13 cellular contexts compared by ENCODE assay signal in the genomic region with DNA sequence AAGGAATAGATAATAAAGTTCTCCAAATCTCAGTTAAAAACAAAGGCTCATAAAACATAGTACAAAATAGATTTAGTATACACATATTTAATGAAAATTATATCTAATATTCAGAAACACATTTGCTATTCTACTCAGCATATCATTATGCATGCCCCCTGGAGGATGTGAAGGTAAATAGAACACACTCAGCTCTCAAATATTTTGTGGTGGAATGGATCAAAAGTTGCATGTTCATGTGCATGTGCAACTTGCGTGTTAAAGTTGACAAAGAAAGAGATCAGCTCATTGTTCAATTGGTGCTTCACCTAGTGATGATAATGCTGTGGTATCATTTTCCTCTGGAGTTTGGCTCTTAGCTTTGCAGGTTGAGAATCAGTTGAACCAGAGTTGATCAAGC. TPM values are rescaled to one million over a fixed set of nuclear protein-coding genes. Genes with fewer than 3 reads are reported as not detected.
DNase-seq lines count a peak whose midpoint lies in the region; ATAC-seq and TF ChIP-seq lines count a peak whose summit lies in the region.
"Had no signal": no experiment of that assay in that cellular context is flagged by ENCODE, and none has a peak within 500 bp of the region (broad histone marks: within the 10 kb centered on the region; RNA-seq: fewer than 3 reads in every experiment).

No MANE protein-coding gene starts in this region.

- H3K27me3 Mint-ChIP-seq in WTC11 (ENCODE audit: low read depth): no peaks in the 10 kb centered on the region

- CTCF ChIA-PET in WTC11 (lab: Charles Lee): interaction anchor here (1.0 to 2.4 kb wide), 4 partner anchors 12 to 297 kb away, joined by 3 to 7 read pairs (median 4); no protein-coding TSS in a partner anchor

- H3K9me3 Mint-ChIP-seq in WTC11: no peaks in the 10 kb centered on the region
- H3K9me3 Mint-ChIP-seq: nephron progenitor cell had no signal

- ATAC-seq in WTC11: no peak

- TF ChIP-seq CTCF in GM12872 (IDR thresholded peaks at IDR 0.05; ENCODE audit: insufficient read depth, low read depth, low read length): peak; percentile 33; the same call in 2 of the 3 replicates
- TF ChIP-seq CTCF in fibroblast of mammary gland (conservative IDR thresholded peaks at IDR 0.05; ENCODE audit: control insufficient read depth, insufficient read depth, low read depth, low read length): peak; percentile 36
- TF ChIP-seq CTCF in WTC11 (IDR thresholded peaks at IDR 0.05): no peak

- POLR2A ChIA-PET in WTC11 (lab: Charles Lee): interaction anchor here (0.6 kb wide), 1 partner anchor 73 kb away, joined by 3 read pairs; no protein-coding TSS in a partner anchor

- no peak overlapping the region for H3K27ac Mint-ChIP-seq in WTC11
- H3K27ac Mint-ChIP-seq: nephron progenitor cell had no signal

- in situ Hi-C loops in ACHN (cut with HindIII; ENCODE audit: low pct_ligation_motif_present, low pct_unique_long_range_greater_than_20kb, low sequenced_read_pairs): no loop called here

- no peak overlapping the region for H3K4me3 ChIP-seq in fibroblast of mammary gland (ENCODE audit: control insufficient read depth, low read depth, low read length)
- H3K4me3 ChIP-seq: suprapubic skin had no signal

- H3K4me1 Mint-ChIP-seq in WTC11: peaks cover 12% of the 10 kb centered on the region

- DNase-seq in ACHN (peak; percentile 17), RPMI7951 (ENCODE audit: low read depth) (peak; percentile 23), fibroblast of mammary gland (ENCODE audit: low read depth) (peak; percentile 34), NCI-H128 (lab: John Stamatoyannopoulos, UW; ENCODE audit: unreplicated experiment) (no peak), anterior cingulate cortex (lab: John Stamatoyannopoulos, UW) (no peak), NCI-H526 (lab: John Stamatoyannopoulos, UW) (no peak), WTC11 (ENCODE audit: low spot score) (no peak)
- DNase-seq: activated T-cell treated with anti-CD3 and anti-CD28 coated beads, Interleukin-2, amount 50 U/mL, for 1 hour; COR-L47; nephron progenitor cell; stimulated activated CD4-positive, alpha-beta T cell treated with anti-CD3 and anti-CD28 coated beads, Interleukin-2, amount 100 ng/mL, for 48 hours had no signal

- no peaks in the 10 kb centered on the region for H3K36me3 Mint-ChIP-seq in WTC11

- H3K4me3 Mint-ChIP-seq in WTC11: no peak overlapping the region
- H3K4me3 Mint-ChIP-seq: nephron progenitor cell had no signal

TF ChIP-seq in WTC11, 78 proteins besides CTCF, POLR2A, EP300 and RAD21:
- no peak for TF ChIP-seq ZNF317 (CRISPR knock-in tag; IDR thresholded peaks at IDR 0.05; ENCODE audit: borderline replicate concordance, low read depth)
- TF ChIP-seq GABPB1 (CRISPR knock-in tag; IDR thresholded peaks at IDR 0.05): no peak
- no peak for TF ChIP-seq IRF2 (CRISPR knock-in tag; IDR thresholded peaks at IDR 0.05; ENCODE audit: borderline replicate concordance, low read depth)
- TF ChIP-seq TEAD1 (CRISPR knock-in tag; IDR thresholded peaks at IDR 0.05): no peak
- no peak for TF ChIP-seq NR1H2 (CRISPR knock-in tag; IDR thresholded peaks at IDR 0.05)
- TF ChIP-seq, protein P1, sequence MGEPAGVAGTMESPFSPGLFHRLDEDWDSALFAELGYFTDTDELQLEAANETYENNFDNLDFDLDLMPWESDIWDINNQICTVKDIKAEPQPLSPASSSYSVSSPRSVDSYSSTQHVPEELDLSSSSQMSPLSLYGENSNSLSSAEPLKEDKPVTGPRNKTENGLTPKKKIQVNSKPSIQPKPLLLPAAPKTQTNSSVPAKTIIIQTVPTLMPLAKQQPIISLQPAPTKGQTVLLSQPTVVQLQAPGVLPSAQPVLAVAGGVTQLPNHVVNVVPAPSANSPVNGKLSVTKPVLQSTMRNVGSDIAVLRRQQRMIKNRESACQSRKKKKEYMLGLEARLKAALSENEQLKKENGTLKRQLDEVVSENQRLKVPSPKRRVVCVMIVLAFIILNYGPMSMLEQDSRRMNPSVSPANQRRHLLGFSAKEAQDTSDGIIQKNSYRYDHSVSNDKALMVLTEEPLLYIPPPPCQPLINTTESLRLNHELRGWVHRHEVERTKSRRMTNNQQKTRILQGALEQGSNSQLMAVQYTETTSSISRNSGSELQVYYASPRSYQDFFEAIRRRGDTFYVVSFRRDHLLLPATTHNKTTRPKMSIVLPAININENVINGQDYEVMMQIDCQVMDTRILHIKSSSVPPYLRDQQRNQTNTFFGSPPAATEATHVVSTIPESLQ (CRISPR knock-in tag; IDR thresholded peaks at IDR 0.05): no peak
- no peak for TF ChIP-seq OVOL2 (CRISPR knock-in tag; IDR thresholded peaks at IDR 0.05; ENCODE audit: borderline replicate concordance)
- TF ChIP-seq ZBTB21 (CRISPR knock-in tag; IDR thresholded peaks at IDR 0.05; ENCODE audit: borderline replicate concordance): no peak
- TF ChIP-seq, protein P2, sequence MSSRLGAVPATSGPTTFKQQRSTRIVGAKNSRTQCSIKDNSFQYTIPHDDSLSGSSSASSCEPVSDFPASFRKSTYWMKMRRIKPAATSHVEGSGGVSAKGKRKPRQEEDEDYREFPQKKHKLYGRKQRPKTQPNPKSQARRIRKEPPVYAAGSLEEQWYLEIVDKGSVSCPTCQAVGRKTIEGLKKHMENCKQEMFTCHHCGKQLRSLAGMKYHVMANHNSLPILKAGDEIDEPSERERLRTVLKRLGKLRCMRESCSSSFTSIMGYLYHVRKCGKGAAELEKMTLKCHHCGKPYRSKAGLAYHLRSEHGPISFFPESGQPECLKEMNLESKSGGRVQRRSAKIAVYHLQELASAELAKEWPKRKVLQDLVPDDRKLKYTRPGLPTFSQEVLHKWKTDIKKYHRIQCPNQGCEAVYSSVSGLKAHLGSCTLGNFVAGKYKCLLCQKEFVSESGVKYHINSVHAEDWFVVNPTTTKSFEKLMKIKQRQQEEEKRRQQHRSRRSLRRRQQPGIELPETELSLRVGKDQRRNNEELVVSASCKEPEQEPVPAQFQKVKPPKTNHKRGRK (CRISPR knock-in tag; IDR thresholded peaks at IDR 0.05; ENCODE audit: borderline replicate concordance): no peak
- TF ChIP-seq GRHL2 (CRISPR knock-in tag; IDR thresholded peaks at IDR 0.05; ENCODE audit: insufficient replicate concordance, severe bottlenecking): no peak

RNA-seq across cellular contexts. Expression of gene ZNF644, which starts 4.9 kb away (rescaled TPM):
- 53.1 and 59.8 TPM in 2 replicates for total RNA-seq in RPMI7951 (2014; rRNA removed; shearing (Covaris generic))
- 71.4 to 78.1 TPM (median 74.7 TPM) in 3 replicates for total RNA-seq in WTC11 (2021)

Comparison
In these comparisons a context has a peak if more than half of its experiments do, and no peak if none do; other contexts are left out.
1. DNase-seq: peak in ACHN (single experiment), RPMI7951 (single experiment) and fibroblast of mammary gland (single experiment); none in NCI-H128 (single experiment), anterior cingulate cortex (0 of 58), NCI-H526 (0 of 2) and WTC11 (single experiment).